ENCODE assay signal across 8 cellular contexts in genomic region chr15:92910451-92910850, GRCh38. TPM values are rescaled to one million over a fixed set of nuclear protein-coding genes. Genes with fewer than 3 reads are reported as not detected.
A peak's percentile ranks its signal among the peaks of the same experiment; 100 is the strongest.
DNase-seq lines count a peak whose midpoint lies in the region; ATAC-seq and TF ChIP-seq lines count a peak whose summit lies in the region.

No MANE protein-coding gene starts in this region.

- H3K9me3 ChIP-seq in DND-41 (ENCODE audit: insufficient read depth, low read length, severe bottlenecking) (no peaks in the 10 kb centered on the region), smooth muscle cell (replicated peaks; ENCODE audit: low read depth) (no peaks in the 10 kb centered on the region)

- H3K4me3 Mint-ChIP-seq in activated B cell treated with CpG ODN at 0.5 μM for 24 hours (no peak overlapping the region), immature natural killer cell (peak overlapping the region in 4 of 5 donors; percentile 6 to 47 (median 30))

- H3K4me3 ChIP-seq in DND-41 (ENCODE audit: low read depth in 1 of 2, low read length in 2 of 2) (no peak overlapping the region), smooth muscle cell (no peak overlapping the region)

- TF ChIP-seq CTCF in DND-41 (IDR thresholded peaks at IDR 0.05; ENCODE audit: borderline replicate concordance, extremely low read depth, low read length, poor library complexity, severe bottlenecking) (no peak), activated B cell treated with CpG ODN at 0.5 μM for 24 hours (IDR thresholded peaks at IDR 0.05) (no peak), smooth muscle cell (IDR thresholded peaks at IDR 0.05; ENCODE audit: borderline replicate concordance, insufficient read depth, poor library complexity, severe bottlenecking) (no peak)

- no peaks in the 10 kb centered on the region for H3K27me3 ChIP-seq in DND-41 (ENCODE audit: insufficient read depth, low read length, poor library complexity)
- no peaks in the 10 kb centered on the region for H3K27me3 ChIP-seq in smooth muscle cell (ENCODE audit: low read depth)

- H3K27me3 Mint-ChIP-seq in activated B cell treated with CpG ODN at 0.5 μM for 24 hours (no peaks in the 10 kb centered on the region), immature natural killer cell (ENCODE audit: low read depth in 3 of 3) (peaks cover 0 to 2% (median 0%) of the 10 kb centered on the region in 3 donors)

- no peak overlapping the region for H3K9ac ChIP-seq in DND-41 (ENCODE audit: low read depth, low read length)
- H3K9ac ChIP-seq in smooth muscle cell (ENCODE audit: low read depth) = peak overlapping the region; percentile 19

- 69% methylated on average over 13 of the region's 13 CpGs for whole genome bisulfite sequencing in smooth muscle cell (ENCODE audit: low lambda C conversion rate)

- peaks cover 95% of the 10 kb centered on the region for H3K4me1 Mint-ChIP-seq in activated B cell treated with CpG ODN at 0.5 μM for 24 hours
- H3K4me1 Mint-ChIP-seq in immature natural killer cell = peaks cover 96 to 99% of the 10 kb centered on the region in 2 donors

- H3K9me3 Mint-ChIP-seq in activated B cell treated with CpG ODN at 0.5 μM for 24 hours (no peaks in the 10 kb centered on the region), immature natural killer cell (no peaks in the 10 kb centered on the region)

- POLR2A ChIA-PET in activated B cell treated with CpG ODN at 0.5 μM for 24 hours (lab: Charles Lee) = interaction anchor here (0.6 to 2.2 kb wide), 3 partner anchors 10 to 28 kb away, joined by 4 to 21 read pairs (median 4); partner anchors contain the start of gene CHD2

- H3K4me1 ChIP-seq in DND-41 (ENCODE audit: insufficient read depth, low read length) (peaks cover 87% of the 10 kb centered on the region), smooth muscle cell (ENCODE audit: low read depth) (peaks cover 72% of the 10 kb centered on the region)

- no peak for ATAC-seq in DND-41 (ENCODE audit: insufficient read depth, low read depth)
- no peak for ATAC-seq in activated B cell treated with CpG ODN at 0.5 μM for 24 hours (ENCODE audit: low read depth)
- ATAC-seq in GM18858 (IDR thresholded peaks at IDR 0.05; ENCODE audit: unreplicated experiment) = no peak
- no peak for ATAC-seq in GM19351 (IDR thresholded peaks at IDR 0.05; ENCODE audit: unreplicated experiment)

- H3K27ac ChIP-seq in DND-41 (ENCODE audit: low read length) (no peak overlapping the region), smooth muscle cell (ENCODE audit: low read depth) (peak overlapping the region; percentile 96)

- intact Hi-C loops in activated B cell treated with CpG ODN at 0.5 μM for 24 hours (cut with micrococcal nuclease) = no loop called here

- DNase-seq in DND-41 = no peak
- no peak for DNase-seq in activated B cell treated with CpG ODN at 0.5 μM for 24 hours
- DNase-seq in immature natural killer cell = no peak
- DNase-seq in smooth muscle cell (lab: John Stamatoyannopoulos, UW; ENCODE audit: unreplicated experiment) = no peak
- DNase-seq in H4 (ENCODE audit: low spot score) = no peak
- DNase-seq in NCI-H774 (lab: John Stamatoyannopoulos, UW) = no peak

- H2AFZ ChIP-seq in DND-41 (ENCODE audit: low read depth, low read length) = no peak overlapping the region
- H2AFZ ChIP-seq in smooth muscle cell (ENCODE audit: low read depth) = no peak overlapping the region

- peaks cover 50% of the 10 kb centered on the region for H3K36me3 Mint-ChIP-seq in activated B cell treated with CpG ODN at 0.5 μM for 24 hours (ENCODE audit: low read depth)
- H3K36me3 Mint-ChIP-seq in immature natural killer cell = peaks cover 0 to 3% (median 0%) of the 10 kb centered on the region in 3 donors

- peak overlapping the region; percentile 33 for H3K4me2 ChIP-seq in DND-41 (ENCODE audit: insufficient read depth, low read length)
- H3K4me2 ChIP-seq in smooth muscle cell = peak overlapping the region; percentile 97

- H3K79me2 ChIP-seq in DND-41 (ENCODE audit: insufficient read depth, low read length) (peaks cover 100% of the 10 kb centered on the region), smooth muscle cell (ENCODE audit: low read depth) (peaks cover 98% of the 10 kb centered on the region)

- CTCF ChIA-PET in activated B cell treated with CpG ODN at 0.5 μM for 24 hours (lab: Charles Lee) = no interaction called here

- H4K20me1 ChIP-seq in DND-41 (ENCODE audit: insufficient read depth, low read length) (peaks cover 16% of the 10 kb centered on the region), smooth muscle cell (ENCODE audit: low read depth) (peaks cover 77% of the 10 kb centered on the region)

- peak overlapping the region; percentile 53 for H3K27ac Mint-ChIP-seq in activated B cell treated with CpG ODN at 0.5 μM for 24 hours
- peak overlapping the region; percentile 72 to 98 (median 84) for H3K27ac Mint-ChIP-seq in immature natural killer cell

- peaks cover 50% of the 10 kb centered on the region for H3F3A ChIP-seq in smooth muscle cell (ENCODE audit: low read depth)

- peaks cover 45% of the 10 kb centered on the region for H3K36me3 ChIP-seq in DND-41 (ENCODE audit: insufficient read depth, low read length)
- H3K36me3 ChIP-seq in smooth muscle cell (ENCODE audit: low read depth) = no peaks in the 10 kb centered on the region

RNA-seq across cellular contexts. Expression of gene CHD2, which starts 10.3 kb away (rescaled TPM):
- total RNA-seq in activated B cell treated with CpG ODN at 0.5 μM for 24 hours = 249 and 298 TPM in 2 replicates
- 10 to 100 TPM; 24.7 to 77.7 (median 36.9) TPM for polyA plus RNA-seq in immature natural killer cell
- 99.2 and 132 TPM in 2 replicates for total RNA-seq in smooth muscle cell
- 64.4 and 81.6 TPM in 2 replicates for polyA plus RNA-seq in smooth muscle cell
- total RNA-seq in H4 (2014; rRNA removed; shearing (Covaris generic)) = 19.1 and 41.2 TPM in 2 replicates
